In the genomic region with DNA sequence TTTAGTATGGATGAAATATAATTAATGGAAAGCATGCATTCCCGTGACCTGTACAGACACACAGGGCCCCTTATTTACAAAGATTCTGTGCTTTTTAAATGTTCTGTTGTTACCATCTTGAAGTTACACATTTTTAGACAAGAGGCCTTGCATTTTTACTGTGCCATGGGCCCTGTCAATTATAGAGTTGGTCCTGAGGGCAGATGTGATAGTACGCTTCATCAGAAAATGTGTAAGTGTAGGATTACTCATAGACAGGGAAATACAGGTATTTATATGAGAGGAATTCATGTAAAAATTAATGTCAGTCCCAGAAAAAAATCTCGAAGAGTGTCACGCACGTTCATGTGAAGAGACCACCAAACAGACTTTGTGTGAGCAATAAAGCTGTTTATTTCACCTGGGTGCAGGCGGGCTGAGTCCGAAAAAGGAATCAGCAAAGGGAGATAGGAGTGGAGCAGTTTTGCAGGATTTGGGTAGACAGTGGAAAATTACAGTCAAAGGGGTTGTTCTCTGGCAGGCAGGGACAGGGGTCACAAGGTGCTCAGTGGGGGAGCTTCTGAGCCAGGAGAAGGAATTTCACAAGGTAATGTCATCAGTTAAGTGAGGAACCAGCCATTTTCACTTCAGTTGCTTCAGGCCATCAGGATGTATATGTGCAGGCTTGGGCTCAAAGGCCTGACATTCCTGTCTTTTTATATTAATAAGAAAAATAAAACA, we compare ENCODE assay signal across 18 cellular contexts. TPM values are rescaled to one million over a fixed set of nuclear protein-coding genes. Genes with fewer than 3 reads are reported as not detected.
"Had no signal": no experiment of that assay in that cellular context is flagged by ENCODE, and none has a peak within 500 bp of the region (broad histone marks: within the 10 kb centered on the region; RNA-seq: fewer than 3 reads in every experiment).

No MANE protein-coding gene starts in this region.

- H3K27me3 ChIP-seq: brain microvascular endothelial cell, gastrocnemius medialis, heart left ventricle, pancreas, tibial artery, uterus had no signal

- H3K9me3 ChIP-seq: gastrocnemius medialis, heart left ventricle, mucosa of descending colon, pancreas, tibial artery, uterus had no signal

- H3K4me3 ChIP-seq: gastrocnemius medialis, heart left ventricle, mucosa of descending colon, pancreas, tibial artery, uterus had no signal

- ATAC-seq: gastrocnemius medialis; heart left ventricle; left lobe of liver; mucosa of descending colon; naive thymus-derived CD4-positive, alpha-beta T cell; pancreas; T-helper 17 cell had no signal

- H3K4me1 ChIP-seq: pancreas, tibial artery, uterus had no signal

- H3K27ac ChIP-seq: brain microvascular endothelial cell, gastrocnemius medialis, heart left ventricle, pancreas, tibial artery, uterus had no signal

- DNase-seq: activated CD4-positive, alpha-beta T cell treated with anti-CD3 and anti-CD28 coated beads, Interleukin-2, amount 10 ng/mL, durations not matched to agents 7 days and 5 days; activated CD8-positive, alpha-beta memory T cell treated with anti-CD3 and anti-CD28 coated beads for 24 hours; activated naive CD8-positive, alpha-beta T cell treated with anti-CD3 and anti-CD28 coated beads for 36 hours; brain microvascular endothelial cell; effector CD8-positive, alpha-beta T cell; gastrocnemius medialis; heart left ventricle; mammary epithelial cell; mucosa of descending colon; naive thymus-derived CD4-positive, alpha-beta T cell; pancreas; retina; stimulated activated CD4-positive, alpha-beta T cell treated with anti-CD3 and anti-CD28 coated beads, Interleukin-2, amount 100 ng/mL, for 48 hours; stimulated activated naive CD4-positive, alpha-beta T cell; T-helper 17 cell; tibial artery; uterus had no signal

- H3K36me3 ChIP-seq: brain microvascular endothelial cell, gastrocnemius medialis, heart left ventricle, pancreas, tibial artery, uterus had no signal

RNA-seq across cellular contexts. Expression of gene ALPK2, which starts 12.2 kb away (rescaled TPM):
- total RNA-seq: activated CD4-positive, alpha-beta T cell treated with anti-CD3 and anti-CD28 coated beads, Interleukin-2, amount 10 ng/mL, durations not matched to agents 7 days and 5 days had no signal
- polyA plus RNA-seq: mammary epithelial cell; naive thymus-derived CD4-positive, alpha-beta T cell had no signal
